In genomic region chr2:191552036-191552435, GRCh38 we compare ENCODE assay signal across 24 cellular contexts.
DNase-seq lines count a peak whose midpoint lies in the region; ATAC-seq lines count a peak whose summit lies in the region.
"Had no signal": no experiment of that assay in that cellular context is flagged by ENCODE, and none has a peak within 500 bp of the region (broad histone marks: within the 10 kb centered on the region; RNA-seq: fewer than 3 reads in every experiment).

No MANE protein-coding gene starts in this region.

- H3K27ac ChIP-seq in SK-N-MC = peak overlapping the region; percentile 82
- H3K27ac ChIP-seq: ovary, upper lobe of right lung had no signal

- H3K4me3 ChIP-seq in SK-N-MC = peak overlapping the region; percentile 76
- H3K4me3 ChIP-seq: ovary, upper lobe of right lung had no signal

- no peak overlapping the region for H3K4me3 Mint-ChIP-seq in activated T-helper 17 cell treated with anti-CD3 and anti-CD28 coated beads, Interleukin-2, amount 50 U/mL, for 72 hours
- H3K4me3 Mint-ChIP-seq: activated naive CD8-positive, alpha-beta T cell treated with anti-CD3 and anti-CD28 coated beads, Interleukin-2, amount 10 ng/mL, durations not matched to agents 7 days and 5 days; activated T-helper 1 cell treated with anti-CD3 and anti-CD28 coated beads, Interleukin-12 subunit alpha, Interleukin-12 subunit beta, Interleukin-2, Interleukin-4 antibody, amounts not matched to agents 30 ng/mL and 10 ng/mL and 1 ng/mL, durations not matched to agents 14 hours and 24 hours and 36 hours; CD4-positive, alpha-beta memory T cell; dendritic cell treated with granulocyte-macrophage colony-stimulating factor and Interleukin-4, amounts not matched to agents 40 ng/mL and 50 ng/mL, for 4 days; IgD-negative memory B cell; immature natural killer cell had no signal

- no peaks in the 10 kb centered on the region for H3K9me3 Mint-ChIP-seq in activated T-helper 17 cell treated with anti-CD3 and anti-CD28 coated beads, Interleukin-2, amount 50 U/mL, for 72 hours
- H3K9me3 Mint-ChIP-seq: activated naive CD8-positive, alpha-beta T cell treated with anti-CD3 and anti-CD28 coated beads, Interleukin-2, amount 10 ng/mL, durations not matched to agents 7 days and 5 days; activated T-helper 1 cell treated with anti-CD3 and anti-CD28 coated beads, Interleukin-12 subunit alpha, Interleukin-12 subunit beta, Interleukin-2, Interleukin-4 antibody, amounts not matched to agents 30 ng/mL and 10 ng/mL and 1 ng/mL, durations not matched to agents 14 hours and 24 hours and 36 hours; brain; CD4-positive, alpha-beta memory T cell; dendritic cell treated with granulocyte-macrophage colony-stimulating factor and Interleukin-4, amounts not matched to agents 40 ng/mL and 50 ng/mL, for 4 days; IgD-negative memory B cell; immature natural killer cell had no signal

- peak; percentile 31 for DNase-seq in NCI-H2171 treated with DMSO at 0.1 percent for 48 hours (lab: John Stamatoyannopoulos, UW)
- no peak for DNase-seq in NCI-H2171 (lab: John Stamatoyannopoulos, UW)
- peak; percentile 55 for DNase-seq in EH (ENCODE audit: low read depth)
- DNase-seq in SK-N-MC (ENCODE audit: low read depth, low spot score) = peak; percentile 94
- peak; percentile 50 for DNase-seq in left kidney (ENCODE audit: low read depth, low spot score)
- DNase-seq in NOMO-1 treated with DMSO at 0.1 percent for 48 hours (lab: John Stamatoyannopoulos, UW; ENCODE audit: unreplicated experiment) = no peak
- DNase-seq: activated CD4-positive, alpha-beta T cell treated with anti-CD3 and anti-CD28 coated beads for 1 hour; activated naive CD8-positive, alpha-beta T cell treated with anti-CD3 and anti-CD28 coated beads, Interleukin-2, amount 10 ng/mL, durations not matched to agents 7 days and 5 days; CD4-positive, alpha-beta memory T cell; GDM1; glutamatergic neuron; HCEC 1CT; immature natural killer cell; NCI-H2227 treated with DMSO at 0.1 percent for 48 hours; ovary; stimulated activated CD4-positive, alpha-beta T cell treated with anti-CD3 and anti-CD28 coated beads, Interleukin-2, amount 100 ng/mL, for 48 hours; upper lobe of right lung had no signal

- H3K27me3 Mint-ChIP-seq in activated T-helper 17 cell treated with anti-CD3 and anti-CD28 coated beads, Interleukin-2, amount 50 U/mL, for 72 hours = peaks cover 11% of the 10 kb centered on the region

- no peaks in the 10 kb centered on the region for H3K36me3 ChIP-seq in SK-N-MC (ENCODE audit: insufficient read depth, low read length)
- H3K36me3 ChIP-seq: ovary, upper lobe of right lung had no signal

- no peaks in the 10 kb centered on the region for H3K9me3 ChIP-seq in SK-N-MC (ENCODE audit: low read depth, low read length)
- H3K9me3 ChIP-seq: ovary, upper lobe of right lung had no signal

- H3K4me1 Mint-ChIP-seq in activated T-helper 17 cell treated with anti-CD3 and anti-CD28 coated beads, Interleukin-2, amount 50 U/mL, for 72 hours = no peaks in the 10 kb centered on the region

- H3K9ac ChIP-seq in SK-N-MC (ENCODE audit: insufficient read length) = no peak overlapping the region

- ATAC-seq in activated T-helper 17 cell treated with anti-CD3 and anti-CD28 coated beads, Interleukin-2, amount 50 U/mL, for 72 hours (replicated peaks) = no peak
- no peak for ATAC-seq in HG02981 (IDR thresholded peaks at IDR 0.05; ENCODE audit: unreplicated experiment)
- ATAC-seq: esophagus mucosa, upper lobe of right lung had no signal

- H3K36me3 Mint-ChIP-seq in activated T-helper 17 cell treated with anti-CD3 and anti-CD28 coated beads, Interleukin-2, amount 50 U/mL, for 72 hours (ENCODE audit: low read depth) = no peaks in the 10 kb centered on the region
- H3K36me3 Mint-ChIP-seq: activated naive CD8-positive, alpha-beta T cell treated with anti-CD3 and anti-CD28 coated beads, Interleukin-2, amount 10 ng/mL, durations not matched to agents 7 days and 5 days; brain; CD4-positive, alpha-beta memory T cell; IgD-negative memory B cell; immature natural killer cell had no signal

- H3K27ac Mint-ChIP-seq in activated T-helper 17 cell treated with anti-CD3 and anti-CD28 coated beads, Interleukin-2, amount 50 U/mL, for 72 hours = no peak overlapping the region
- H3K27ac Mint-ChIP-seq: activated naive CD8-positive, alpha-beta T cell treated with anti-CD3 and anti-CD28 coated beads, Interleukin-2, amount 10 ng/mL, durations not matched to agents 7 days and 5 days; activated T-helper 1 cell treated with anti-CD3 and anti-CD28 coated beads, Interleukin-12 subunit alpha, Interleukin-12 subunit beta, Interleukin-2, Interleukin-4 antibody, amounts not matched to agents 30 ng/mL and 10 ng/mL and 1 ng/mL, durations not matched to agents 14 hours and 24 hours and 36 hours; CD4-positive, alpha-beta memory T cell; dendritic cell treated with granulocyte-macrophage colony-stimulating factor and Interleukin-4, amounts not matched to agents 40 ng/mL and 50 ng/mL, for 4 days; IgD-negative memory B cell; immature natural killer cell had no signal

Comparison
In these comparisons a context has a peak if more than half of its experiments do, and no peak if none do; other contexts are left out.
1. DNase-seq: peak in NCI-H2171 treated with DMSO at 0.1 percent for 48 hours (single experiment), EH (single experiment), SK-N-MC (single experiment) and left kidney (single experiment); none in NCI-H2171 (single experiment) and NOMO-1 treated with DMSO at 0.1 percent for 48 hours (single experiment).